Comparison of ENCODE assay signal across 8 cellular contexts in genomic region chr21:44911384-44912157, GRCh38. TPM values are rescaled to one million over a fixed set of nuclear protein-coding genes. Genes with fewer than 3 reads are reported as not detected.
DNase-seq lines count a peak whose midpoint lies in the region; ATAC-seq, FAIRE-seq and TF ChIP-seq lines count a peak whose summit lies in the region.

No MANE protein-coding gene starts in this region.

- peaks cover 10% of the 10 kb centered on the region for H3K79me2 ChIP-seq in GM12878 (ENCODE audit: control insufficient read depth, insufficient read depth, low read length)

- H3K9ac ChIP-seq in GM12878 (ENCODE audit: control insufficient read depth, insufficient read depth, low read length): peak overlapping the region; percentile 10
- peak overlapping the region in 1 of 2 donors; percentile 58 for H3K9ac ChIP-seq in liver (ENCODE audit: low read depth in 1 of 2, low read length in 2 of 2)

- in situ Hi-C loops in GM12878 (cut with MboI): no loop called here

- H3K4me1 ChIP-seq in GM12878 (ENCODE audit: control insufficient read depth, insufficient read depth, low read length): peaks cover 35% of the 10 kb centered on the region
- H3K4me1 ChIP-seq in liver (ENCODE audit: control insufficient read depth in 4 of 4, insufficient read depth in 4 of 4, low read length in 3 of 4): peaks cover 31 to 51% (median 46%) of the 10 kb centered on the region in 4 donors
- peaks cover 34 to 82% (median 63%) of the 10 kb centered on the region in 4 donors for H3K4me1 ChIP-seq in stomach

- H3K9me3 ChIP-seq in GM12878 (replicated peaks; ENCODE audit: control insufficient read depth, insufficient read depth, low read length) (no peaks in the 10 kb centered on the region), liver (ENCODE audit: control insufficient read depth in 4 of 4, low read length in 3 of 4) (no peaks in the 10 kb centered on the region), stomach (no peaks in the 10 kb centered on the region)

- peak; percentile 47 for FAIRE-seq in GM12878 (lab: Jason Lieb, UNC)

- H3K4me3 ChIP-seq in GM12878: no peak overlapping the region
- no peak overlapping the region for H3K4me3 ChIP-seq in liver (ENCODE audit: low read depth in 1 of 3, low read length in 3 of 3)
- H3K4me3 ChIP-seq in stomach: peak overlapping the region in 2 of 4 donors; percentile 1 to 12

- RAD21 ChIA-PET in GM12878 (lab: Charles Lee; ENCODE audit: unreplicated experiment): no interaction called here

- ATAC-seq in GM12878 (no peak; the same call in 2 of the 3 replicates), GM18870 (IDR thresholded peaks at IDR 0.05; ENCODE audit: unreplicated experiment) (no peak)

- intact Hi-C loops in GM12878 (cut with micrococcal nuclease; ENCODE audit: unreplicated experiment): no loop called here
- intact Hi-C loops in stomach (cut with DNase I; ENCODE audit: low total_unique reads): no loop called here

- TF ChIP-seq POLR2A in GM12878 (IDR thresholded peaks at IDR 0.05; ENCODE audit: low read depth, low read length) (no peak), stomach (IDR thresholded peaks at IDR 0.05) (no peak)

- peak overlapping the region; percentile 31 for H3K4me2 ChIP-seq in GM12878 (ENCODE audit: control insufficient read depth, insufficient read depth)

- CTCF ChIA-PET in GM12878 (lab: Yijun Ruan, JAX): interaction anchor here (1.3 kb wide), 1 partner anchor 227 kb away, joined by 3 read pairs; no protein-coding TSS in a partner anchor

- peak in 2 of 3 experiments; percentile 19 to 70; a peak in 3 of 6 replicates for TF ChIP-seq CTCF in GM12878 (IDR thresholded peaks at IDR 0.05 in 2 of 3, conservative IDR thresholded peaks at IDR 0.05 in 1 of 3; ENCODE audit: control insufficient read depth in 2 of 3, extremely low read depth in 1 of 3, insufficient read depth in 1 of 3, low read depth in 3 of 3, low read length in 3 of 3)
- TF ChIP-seq CTCF in liver (IDR thresholded peaks at IDR 0.05; ENCODE audit: low read depth, low read length, missing input control): peak; percentile 50
- TF ChIP-seq CTCF in stomach (IDR thresholded peaks at IDR 0.05): peak in 5 of 7 experiments; percentile 22 to 62 (median 55)

- peak; percentile 7 to 92 (median 75) for DNase-seq in C1 segment of cervical spinal cord (lab: John Stamatoyannopoulos, UW)
- DNase-seq in HK-2 (ENCODE audit: unreplicated experiment): peak; percentile 13
- peak; percentile 44 for DNase-seq in T follicular helper cell (ENCODE audit: low read depth)
- DNase-seq in GM12878 (ENCODE audit: low read depth, low spot score): no peak
- peak; percentile 89 for DNase-seq in stomach
- DNase-seq in HuH-7.5 (ENCODE audit: low spot score): no peak

- no peaks in the 10 kb centered on the region for H4K20me1 ChIP-seq in GM12878 (ENCODE audit: control insufficient read depth, insufficient read depth)

- H3K27me3 ChIP-seq in GM12878 (replicated peaks in 1 of 2; ENCODE audit: control insufficient read depth in 2 of 2, insufficient read depth in 2 of 2, low read length in 1 of 2) (no peaks in the 10 kb centered on the region), liver (ENCODE audit: control insufficient read depth in 4 of 4, insufficient read depth in 4 of 4, low read length in 3 of 4) (no peaks in the 10 kb centered on the region), stomach (no peaks in the 10 kb centered on the region)

- peaks cover 3 to 15% of the 10 kb centered on the region in 2 experiments; a peak in 3 of 4 replicates for H3K36me3 ChIP-seq in GM12878 (ENCODE audit: control insufficient read depth in 2 of 2, insufficient read depth in 2 of 2, low read length in 1 of 2)
- H3K36me3 ChIP-seq in liver (ENCODE audit: control insufficient read depth in 4 of 4, insufficient read depth in 3 of 4, low read depth in 1 of 4, low read length in 3 of 4): no peaks in the 10 kb centered on the region
- H3K36me3 ChIP-seq in stomach: peaks cover 0 to 2% (median 0%) of the 10 kb centered on the region in 4 donors

- peak overlapping the region; percentile 42 for H2AFZ ChIP-seq in GM12878 (ENCODE audit: control insufficient read depth, low read depth, low read length)

- SMC1A ChIA-PET in GM12878 (lab: Charles Lee; ENCODE audit: uncharacterized antibody, unreplicated experiment): no interaction called here

- TF ChIP-seq RAD21 in GM12878 (IDR thresholded peaks at IDR 0.05; ENCODE audit: insufficient read depth, low read depth, low read length) (peak; percentile 68), liver (IDR thresholded peaks at IDR 0.05) (peak; percentile 60 to 70)

- H3K27ac ChIP-seq in GM12878 (ENCODE audit: control insufficient read depth, insufficient read depth) (peak overlapping the region; percentile 62), liver (ENCODE audit: low read depth in 1 of 2, low read length in 2 of 2) (peak overlapping the region; percentile 84 to 95), stomach (peak overlapping the region; percentile 53 to 85 (median 83))

- POLR2A ChIA-PET in GM12878 (lab: Charles Lee): no interaction called here

- no peak for TF ChIP-seq EP300 in GM12878 (IDR thresholded peaks at IDR 0.05; ENCODE audit: borderline replicate concordance in 1 of 2, control insufficient read depth in 1 of 2, low read depth in 2 of 2, low read length in 2 of 2)
- no peak for TF ChIP-seq EP300 in stomach (IDR thresholded peaks at IDR 0.05)

- WGBS in GM12878 (ENCODE audit: insufficient coverage, insufficient replicate concordance, low lambda C conversion rate, missing lambda C conversion rate): 37% methylated on average over 19 of the region's 19 CpGs
- WGBS in liver: 17% methylated on average over 19 of the region's 19 CpGs
- WGBS in stomach, 5 donors: 15 to 28% (median 24%) methylated on average over 10 to 19 of the region's 19 CpGs

- no TSS peak for BruUV-seq in GM12878 (replicated peaks; lab: Mats Ljungman, UMichigan)

RNA-seq across cellular contexts. Expression of gene ITGB2, which starts 9.1 kb away (rescaled TPM):
- total RNA-seq in GM12878 (2013; cell fraction: nucleolus; rRNA removed): 316 and 431 TPM in 2 replicates
- total RNA-seq in GM12878 (2014; rRNA removed) (85.3 and 101 TPM in 2 replicates), GM12878 (2014; rRNA removed; fragmentation: Illumina TruSeq; extraction: Trizol) (25.2 and 31.3 TPM in 2 replicates), GM12878 (2021) (162 and 172 TPM in 2 replicates), liver (10 to 100 TPM; 33.8 to 50.6 TPM), stomach (10 to 100 TPM in 3 of 5 donors, 1 to 10 TPM in 2; 3.5 to 72.2 (median 14.2) TPM)
- polyA plus RNA-seq in GM12878 (2011; ENCODE audit: low read depth): 46.7 TPM
- polyA plus RNA-seq in GM12878 (2011; rRNA removed) (31.3 and 57.2 TPM in 2 replicates), GM12878 (2014; fragmentation: Illumina TruSeq; extraction: Trizol) (17.2 and 38.7 TPM in 2 replicates), GM12878 (2014; fragmentation: Nextera tagmentation; extraction: Ambion mirVana) (10 to 100 TPM in 1 of 2 experiments, 1 to 10 TPM in 1; 8.0 to 19.8 TPM), GM12878 (2014; rRNA removed) (60.6 and 67.5 TPM in 2 replicates), GM12878 (2016; fragmentation: Nextera tagmentation; extraction: Ambion mirVana) (100 to 1,000 TPM; 120 to 128 TPM), liver (10 to 100 TPM in 1 of 2 donors, 1 to 10 TPM in 1; 9.6 to 23.6 TPM), stomach (10 to 100 TPM in 2 of 3 donors, 1 to 10 TPM in 1; 6.7 to 25.3 (median 24.1) TPM)
- polyA plus RNA-seq in GM12878 (2011; cell fraction: cytosol; rRNA removed): 131 and 135 TPM in 2 replicates
- 271 and 308 TPM in 2 replicates for polyA plus RNA-seq in GM12878 (2011; cell fraction: nucleus; rRNA removed)
- 78.4 and 88.1 TPM in 2 replicates for polyA plus RNA-seq in GM12878 (2012)
- polyA minus RNA-seq in GM12878 (2011; rRNA and poly(A)+ RNA removed): 34.5 and 84.6 TPM in 2 replicates
- 49.2 and 68.0 TPM in 2 replicates for polyA minus RNA-seq in GM12878 (2011; cell fraction: cytosol; rRNA and poly(A)+ RNA removed)
- polyA minus RNA-seq in GM12878 (2011; cell fraction: nucleus; rRNA and poly(A)+ RNA removed): 58.9 and 82.0 TPM in 2 replicates

RNA-seq across cellular contexts. Expression of gene SLX9, which starts 28.3 kb away (rescaled TPM):
- 6.2 and 8.6 TPM in 2 replicates for total RNA-seq in GM12878 (2013; cell fraction: nucleolus; rRNA removed)
- 39.4 and 40.2 TPM in 2 replicates for total RNA-seq in GM12878 (2014; rRNA removed)
- 17.0 and 18.0 TPM in 2 replicates for total RNA-seq in GM12878 (2014; rRNA removed; fragmentation: Illumina TruSeq; extraction: Trizol)
- total RNA-seq in GM12878 (2021): 81.3 and 83.2 TPM in 2 replicates
- polyA plus RNA-seq in GM12878 (2011; ENCODE audit: low read depth): 6.3 TPM
- 14.8 and 27.7 TPM in 2 replicates for polyA plus RNA-seq in GM12878 (2011; rRNA removed)
- polyA plus RNA-seq in GM12878 (2011; cell fraction: cytosol; rRNA removed): 32.2 and 59.0 TPM in 2 replicates
- polyA plus RNA-seq in GM12878 (2011; cell fraction: nucleus; rRNA removed): 33.4 and 49.2 TPM in 2 replicates
- polyA plus RNA-seq in GM12878 (2012): 22.6 and 22.7 TPM in 2 replicates
- 1.7 and 5.9 TPM in 2 replicates for polyA plus RNA-seq in GM12878 (2014; fragmentation: Illumina TruSeq; extraction: Trizol)
- polyA plus RNA-seq in GM12878 (2014; fragmentation: Nextera tagmentation; extraction: Ambion mirVana): 1 to 10 TPM in 1 of 2 experiments, under 1 TPM in 1; 0.69 to 5.5 TPM
- 53.6 and 62.2 TPM in 2 replicates for polyA plus RNA-seq in GM12878 (2014; rRNA removed)
- polyA plus RNA-seq in GM12878 (2016; fragmentation: Nextera tagmentation; extraction: Ambion mirVana): 10 to 100 TPM; 69.2 to 75.5 TPM
- polyA minus RNA-seq in GM12878 (2011; rRNA and poly(A)+ RNA removed): 10.2 and 16.9 TPM in 2 replicates
- 12.4 and 18.7 TPM in 2 replicates for polyA minus RNA-seq in GM12878 (2011; cell fraction: cytosol; rRNA and poly(A)+ RNA removed)
- polyA minus RNA-seq in GM12878 (2011; cell fraction: nucleus; rRNA and poly(A)+ RNA removed): 2.8 and 6.0 TPM in 2 replicates
- 1 to 10 TPM; 7.5 to 7.7 TPM for total RNA-seq in liver
- 10 to 100 TPM; 16.6 to 20.3 TPM for polyA plus RNA-seq in liver
- 10 to 100 TPM in 3 of 5 donors, 1 to 10 TPM in 2; 5.4 to 83.4 (median 13.4) TPM for total RNA-seq in stomach
- 10 to 100 TPM; 19.9 to 37.0 (median 24.4) TPM for polyA plus RNA-seq in stomach

RNA-seq across cellular contexts. Expression of gene PTTG1IP, which starts 38.1 kb away (rescaled TPM):
- total RNA-seq in GM12878 (2013; cell fraction: nucleolus; rRNA removed): 40.3 and 40.4 TPM in 2 replicates
- total RNA-seq in GM12878 (2014; rRNA removed) (46.9 and 48.0 TPM in 2 replicates), GM12878 (2014; rRNA removed; fragmentation: Illumina TruSeq; extraction: Trizol) (30.2 and 33.4 TPM in 2 replicates), GM12878 (2021) (45.5 and 46.7 TPM in 2 replicates), liver (10 to 100 TPM; 86.8 to 94.0 TPM), stomach (100 to 1,000 TPM in 4 of 5 donors, 10 to 100 TPM in 1; 85.7 to 253 (median 164) TPM)
- 19.6 TPM for polyA plus RNA-seq in GM12878 (2011; ENCODE audit: low read depth)
- polyA plus RNA-seq in GM12878 (2011; rRNA removed) (44.2 and 49.2 TPM in 2 replicates), GM12878 (2014; fragmentation: Illumina TruSeq; extraction: Trizol) (33.2 and 33.8 TPM in 2 replicates), GM12878 (2014; fragmentation: Nextera tagmentation; extraction: Ambion mirVana) (10 to 100 TPM in 1 of 2 experiments, 1 to 10 TPM in 1; 2.4 to 10.4 TPM), GM12878 (2014; rRNA removed) (39.3 and 43.4 TPM in 2 replicates), GM12878 (2016; fragmentation: Nextera tagmentation; extraction: Ambion mirVana) (10 to 100 TPM; 49.5 to 56.4 TPM), liver (10 to 100 TPM; 62.0 to 72.8 TPM), stomach (10 to 100 TPM; 61.3 to 96.3 (median 75.8) TPM)
- 39.6 and 41.6 TPM in 2 replicates for polyA plus RNA-seq in GM12878 (2011; cell fraction: cytosol; rRNA removed)
- polyA plus RNA-seq in GM12878 (2011; cell fraction: nucleus; rRNA removed): 46.1 and 56.8 TPM in 2 replicates
- 28.3 and 33.6 TPM in 2 replicates for polyA plus RNA-seq in GM12878 (2012)
- 19.2 and 29.2 TPM in 2 replicates for polyA minus RNA-seq in GM12878 (2011; rRNA and poly(A)+ RNA removed)
- 16.7 and 22.1 TPM in 2 replicates for polyA minus RNA-seq in GM12878 (2011; cell fraction: cytosol; rRNA and poly(A)+ RNA removed)
- 11.8 and 15.6 TPM in 2 replicates for polyA minus RNA-seq in GM12878 (2011; cell fraction: nucleus; rRNA and poly(A)+ RNA removed)

Comparison
In these comparisons a context has a peak if more than half of its experiments do, and no peak if none do; other contexts are left out.
1. DNase-seq: peak in C1 segment of cervical spinal cord (14 of 14), HK-2 (single experiment), T follicular helper cell (single experiment) and stomach (single experiment); none in GM12878 (single experiment) and HuH-7.5 (single experiment).
2. Peak in every context shown above with its lines, with median percentiles within 50 percentile points of each other: H3K27ac ChIP-seq and CTCF ChIP-seq.